ENCODE assay signal across 22 cellular contexts in the genomic region with DNA sequence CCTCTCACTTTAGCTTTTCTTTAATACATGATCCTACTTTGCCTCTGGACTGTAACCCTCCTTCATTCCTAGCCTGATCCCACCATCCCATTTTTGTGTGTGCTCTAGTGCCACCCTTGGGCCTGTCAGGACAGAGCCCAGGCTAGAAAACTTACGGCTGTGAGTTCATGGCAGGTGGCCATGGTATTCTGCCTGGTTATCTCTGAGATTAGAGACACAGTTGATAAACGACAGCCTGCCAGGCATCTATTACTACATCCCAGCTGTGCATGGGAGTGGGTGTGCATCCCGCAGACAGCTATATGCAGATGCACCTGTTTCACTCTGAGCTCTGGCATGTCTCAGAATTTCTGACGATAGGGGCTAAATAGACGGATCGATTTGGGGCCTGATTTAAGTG.
"Had no signal": no experiment of that assay in that cellular context is flagged by ENCODE, and none has a peak within 500 bp of the region (broad histone marks: within the 10 kb centered on the region; RNA-seq: fewer than 3 reads in every experiment).

No MANE protein-coding gene starts in this region.

- DNase-seq: activated CD4-positive, alpha-beta T cell treated with anti-CD3 and anti-CD28 coated beads for 1 hour; activated CD8-positive, alpha-beta memory T cell treated with anti-CD3 and anti-CD28 coated beads, Interleukin-2, amount 50 U/mL, for 4 hours; activated T-cell treated with anti-CD3 and anti-CD28 coated beads, Interleukin-2, amount 50 U/mL, for 24 hours; central memory CD4-positive, alpha-beta T cell; dermis blood vessel endothelial cell; effector CD8-positive, alpha-beta T cell; foreskin keratinocyte; immature natural killer cell; naive thymus-derived CD8-positive, alpha-beta T cell; posterior cingulate gyrus; stimulated activated CD4-positive, alpha-beta T cell treated with anti-CD3 and anti-CD28 coated beads, Interleukin-15, amount 100 ng/mL, for 24 hours; stomach had no signal

- H3K4me3 ChIP-seq: lung, neural progenitor cell, smooth muscle cell, stomach, suprapubic skin, tibial nerve had no signal

- H3K36me3 Mint-ChIP-seq: activated naive CD8-positive, alpha-beta T cell; immature natural killer cell; naive thymus-derived CD8-positive, alpha-beta T cell; neural progenitor cell; stimulated activated memory B cell treated with anti-CD40 and anti-IgM and Interleukin-4, amounts not matched to agents 10 μg/mL and 1 μg/mL and 100 μg/mL, for 72 hours had no signal

- H3K27me3 ChIP-seq: foreskin keratinocyte, neural progenitor cell, stomach, suprapubic skin, tibial nerve had no signal

- H3K4me1 Mint-ChIP-seq: activated T-helper 17 cell treated with anti-CD3 and anti-CD28 coated beads, Interleukin-2, amount 50 U/mL, for 72 hours; immature natural killer cell; naive thymus-derived CD8-positive, alpha-beta T cell; neural progenitor cell; stimulated activated memory B cell treated with anti-CD40 and anti-IgM and Interleukin-4, amounts not matched to agents 10 μg/mL and 1 μg/mL and 100 μg/mL, for 72 hours had no signal

- ATAC-seq: activated T-helper 17 cell treated with anti-CD3 and anti-CD28 coated beads, Interleukin-2, amount 50 U/mL, for 72 hours; foreskin keratinocyte; left lobe of liver; naive thymus-derived CD8-positive, alpha-beta T cell; sciatic nerve; stimulated activated memory B cell treated with anti-CD40 and anti-IgM and Interleukin-4, amounts not matched to agents 10 μg/mL and 1 μg/mL and 100 μg/mL, for 72 hours had no signal

- H3K27ac ChIP-seq: foreskin keratinocyte, neural progenitor cell, stomach, suprapubic skin, tibial nerve had no signal

- H3K27ac Mint-ChIP-seq: activated naive CD8-positive, alpha-beta T cell; activated T-cell treated with anti-CD3 and anti-CD28 coated beads, Interleukin-2, amount 50 U/mL, for 24 hours; activated T-helper 17 cell treated with anti-CD3 and anti-CD28 coated beads, Interleukin-2, amount 50 U/mL, for 72 hours; immature natural killer cell; naive thymus-derived CD8-positive, alpha-beta T cell; neural progenitor cell; stimulated activated memory B cell treated with anti-CD40 and anti-IgM and Interleukin-4, amounts not matched to agents 10 μg/mL and 1 μg/mL and 100 μg/mL, for 72 hours had no signal

- H3K4me1 ChIP-seq: foreskin keratinocyte, neural progenitor cell, stomach, suprapubic skin, tibial nerve had no signal

- H3K4me3 Mint-ChIP-seq: activated naive CD8-positive, alpha-beta T cell; activated T-cell treated with anti-CD3 and anti-CD28 coated beads, Interleukin-2, amount 50 U/mL, for 24 hours; activated T-helper 17 cell treated with anti-CD3 and anti-CD28 coated beads, Interleukin-2, amount 50 U/mL, for 72 hours; immature natural killer cell; naive thymus-derived CD8-positive, alpha-beta T cell; neural progenitor cell; stimulated activated memory B cell treated with anti-CD40 and anti-IgM and Interleukin-4, amounts not matched to agents 10 μg/mL and 1 μg/mL and 100 μg/mL, for 72 hours had no signal

- H3K9me3 ChIP-seq: suprapubic skin had no signal

- H3K27me3 Mint-ChIP-seq: activated naive CD8-positive, alpha-beta T cell; activated T-cell treated with anti-CD3 and anti-CD28 coated beads, Interleukin-2, amount 50 U/mL, for 24 hours; activated T-helper 17 cell treated with anti-CD3 and anti-CD28 coated beads, Interleukin-2, amount 50 U/mL, for 72 hours; stimulated activated memory B cell treated with anti-CD40 and anti-IgM and Interleukin-4, amounts not matched to agents 10 μg/mL and 1 μg/mL and 100 μg/mL, for 72 hours had no signal

- H3K9ac ChIP-seq: neural progenitor cell had no signal

- H3K9me3 Mint-ChIP-seq: activated T-helper 17 cell treated with anti-CD3 and anti-CD28 coated beads, Interleukin-2, amount 50 U/mL, for 72 hours; stimulated activated memory B cell treated with anti-CD40 and anti-IgM and Interleukin-4, amounts not matched to agents 10 μg/mL and 1 μg/mL and 100 μg/mL, for 72 hours had no signal

- H3K36me3 ChIP-seq: neural progenitor cell, stomach, suprapubic skin, tibial nerve had no signal
